ENCODE assay signal across 21 cellular contexts in the genomic region with DNA sequence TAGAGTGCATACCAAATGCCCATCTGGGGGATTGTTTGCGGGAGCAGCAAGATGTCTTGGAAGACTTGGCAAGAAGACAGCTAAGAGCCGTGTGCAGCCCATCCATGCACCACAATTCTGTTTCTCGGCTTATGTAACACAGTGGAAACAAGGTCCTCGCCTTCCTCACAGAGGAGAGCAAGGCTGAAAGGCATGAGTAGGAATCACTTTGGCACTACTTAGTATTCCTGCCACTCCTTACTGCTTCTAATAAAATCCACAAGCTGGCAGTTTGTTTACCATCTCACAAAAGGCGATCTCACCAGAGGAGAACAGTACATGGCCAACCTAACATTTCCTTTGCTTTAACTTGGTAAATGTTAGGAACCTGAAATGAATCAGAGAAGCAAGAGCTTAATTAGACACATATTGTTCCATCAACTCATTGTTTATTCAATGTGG.
A peak's percentile ranks its signal among the peaks of the same experiment; 100 is the strongest.
DNase-seq lines count a peak whose midpoint lies in the region; ATAC-seq and TF ChIP-seq lines count a peak whose summit lies in the region.
"Had no signal": no experiment of that assay in that cellular context is flagged by ENCODE, and none has a peak within 500 bp of the region (broad histone marks: within the 10 kb centered on the region; RNA-seq: fewer than 3 reads in every experiment).

No MANE protein-coding gene starts in this region.

- no peak for ATAC-seq in stimulated activated naive CD8-positive, alpha-beta T cell treated with anti-CD3 and anti-CD28 coated beads, Interleukin-15, Interleukin-2, amounts not matched to agents 100 U/mL and 50 U/mL, for 24 hours
- ATAC-seq: A549, WTC11 had no signal

- DNase-seq in AG08395 (ENCODE audit: low spot score), result peak; percentile 43
- peak; percentile 33 for DNase-seq in M059J (ENCODE audit: low read depth)
- DNase-seq in esophagus muscularis mucosa (ENCODE audit: extremely low spot score), result peak; percentile 53
- DNase-seq in neural progenitor cell (ENCODE audit: low spot score), result no peak
- DNase-seq in H7, result no peak
- no peak for DNase-seq in stimulated activated naive CD8-positive, alpha-beta T cell treated with anti-CD3 and anti-CD28 coated beads, Interleukin-15, Interleukin-2, amounts not matched to agents 100 U/mL and 50 U/mL, for 24 hours
- DNase-seq in activated naive CD4-positive, alpha-beta T cell treated with anti-CD3 and anti-CD28 coated beads, Interleukin-2, amount 50 U/mL, for 16 hours, result no peak
- no peak for DNase-seq in SJCRH30
- DNase-seq: activated gamma-delta T cell; Caco-2; effector memory CD4-positive, alpha-beta T cell; GDM1; GOT3; mammary epithelial cell; MG63; NCI-H2029 treated with DMSO at 0.1 percent for 48 hours; RPMI8226; spleen; stomach had no signal

- H3K4me3 Mint-ChIP-seq in neural progenitor cell, result no peak overlapping the region
- H3K4me3 Mint-ChIP-seq: WTC11 had no signal

- H4K20me1 ChIP-seq in neural progenitor cell (ENCODE audit: low read depth), result no peaks in the 10 kb centered on the region

- no peak overlapping the region for H3K27ac ChIP-seq in esophagus muscularis mucosa (replicated peaks in 1 of 4)
- H3K27ac ChIP-seq in neural progenitor cell, result no peak overlapping the region
- no peak overlapping the region for H3K27ac ChIP-seq in SJCRH30
- H3K27ac ChIP-seq: A549, spleen had no signal

- H3K36me3 ChIP-seq in esophagus muscularis mucosa, result no peaks in the 10 kb centered on the region
- H3K36me3 ChIP-seq in neural progenitor cell, result no peaks in the 10 kb centered on the region
- H3K36me3 ChIP-seq in H7 (replicated peaks; ENCODE audit: control insufficient read depth, insufficient read depth, low read length), result no peaks in the 10 kb centered on the region
- H3K36me3 ChIP-seq in SJCRH30, result no peaks in the 10 kb centered on the region
- H3K36me3 ChIP-seq: MG63, spleen, stomach had no signal

- no peak overlapping the region for H3K27ac Mint-ChIP-seq in neural progenitor cell
- H3K27ac Mint-ChIP-seq: WTC11 had no signal

- peaks cover 1% of the 10 kb centered on the region for H3K36me3 Mint-ChIP-seq in neural progenitor cell

- H3K4me1 Mint-ChIP-seq in neural progenitor cell, result no peaks in the 10 kb centered on the region
- H3K4me1 Mint-ChIP-seq: WTC11 had no signal

- peak overlapping the region; percentile 36 for H2AFZ ChIP-seq in neural progenitor cell (replicated peaks)

- H3K4me3 ChIP-seq in esophagus muscularis mucosa, result no peak overlapping the region
- no peak overlapping the region for H3K4me3 ChIP-seq in neural progenitor cell
- no peak overlapping the region for H3K4me3 ChIP-seq in H7 (ENCODE audit: insufficient read depth, low read depth, low read length)
- no peak overlapping the region for H3K4me3 ChIP-seq in SJCRH30
- H3K4me3 ChIP-seq: A549, MG63, spleen, stomach had no signal

- H3K9me3 Mint-ChIP-seq in neural progenitor cell, result peaks cover 13% of the 10 kb centered on the region

- WGBS in esophagus muscularis mucosa, result 81% methylated on average over 5 of the region's 5 CpGs

- H3K4me1 ChIP-seq in esophagus muscularis mucosa (no peaks in the 10 kb centered on the region), neural progenitor cell (peaks cover 9% of the 10 kb centered on the region), SJCRH30 (no peaks in the 10 kb centered on the region)
- H3K4me1 ChIP-seq: A549, Caco-2, spleen had no signal

- H3K9me3 ChIP-seq in esophagus muscularis mucosa, result peaks cover 0 to 12% (median 4%) of the 10 kb centered on the region in 4 donors
- H3K9me3 ChIP-seq in neural progenitor cell (ENCODE audit: low read depth), result no peaks in the 10 kb centered on the region
- no peaks in the 10 kb centered on the region for H3K9me3 ChIP-seq in SJCRH30 (replicated peaks)

- H3K27me3 Mint-ChIP-seq in neural progenitor cell (ENCODE audit: insufficient read depth, low read depth), result no peaks in the 10 kb centered on the region

- no peak overlapping the region for H3K9ac ChIP-seq in neural progenitor cell

- no peak for TF ChIP-seq CTCF in esophagus muscularis mucosa (IDR thresholded peaks at IDR 0.05)
- no peak for TF ChIP-seq CTCF in neural progenitor cell (IDR thresholded peaks at IDR 0.05)

- no peaks in the 10 kb centered on the region for H3K27me3 ChIP-seq in esophagus muscularis mucosa
- H3K27me3 ChIP-seq in neural progenitor cell, result no peaks in the 10 kb centered on the region
- no peaks in the 10 kb centered on the region for H3K27me3 ChIP-seq in H7 (ENCODE audit: control insufficient read depth, insufficient read depth, low read length)
- no peaks in the 10 kb centered on the region for H3K27me3 ChIP-seq in SJCRH30
- H3K27me3 ChIP-seq: MG63, spleen, stomach had no signal

- no peak for TF ChIP-seq POLR2A in esophagus muscularis mucosa (IDR thresholded peaks at IDR 0.05; ENCODE audit: low read depth)

- H3K4me2 ChIP-seq in neural progenitor cell, result no peak overlapping the region
- H3K4me2 ChIP-seq: A549 had no signal

- H3K79me2 ChIP-seq in neural progenitor cell (ENCODE audit: low read depth), result no peaks in the 10 kb centered on the region

- intact Hi-C loops in esophagus muscularis mucosa (cut with DNase I), result no loop called here

- no peaks in the 10 kb centered on the region for H3F3A ChIP-seq in neural progenitor cell (ENCODE audit: low read depth)

- no peak for TF ChIP-seq EP300 in esophagus muscularis mucosa (IDR thresholded peaks at IDR 0.05)

Comparison
In these comparisons a context has a peak if more than half of its experiments do, and no peak if none do; other contexts are left out.
1. DNase-seq: peak in AG08395 (single experiment), M059J (single experiment) and esophagus muscularis mucosa (single experiment); none in neural progenitor cell (single experiment), H7 (single experiment), stimulated activated naive CD8-positive, alpha-beta T cell treated with anti-CD3 and anti-CD28 coated beads, Interleukin-15, Interleukin-2, amounts not matched to agents 100 U/mL and 50 U/mL, for 24 hours (single experiment), activated naive CD4-positive, alpha-beta T cell treated with anti-CD3 and anti-CD28 coated beads, Interleukin-2, amount 50 U/mL, for 16 hours (single experiment) and SJCRH30 (0 of 2).